14 cellular contexts compared by ENCODE assay signal in genomic region chr3:52349131-52349530, GRCh38. TPM values are rescaled to one million over a fixed set of nuclear protein-coding genes. Genes with fewer than 3 reads are reported as not detected.
DNase-seq lines count a peak whose midpoint lies in the region; ATAC-seq, FAIRE-seq and TF ChIP-seq lines count a peak whose summit lies in the region.
"Had no signal": no experiment of that assay in that cellular context is flagged by ENCODE, and none has a peak within 500 bp of the region (broad histone marks: within the 10 kb centered on the region; RNA-seq: fewer than 3 reads in every experiment).

No MANE protein-coding gene starts in this region.

- DNase-seq in CD14-positive monocyte (ENCODE audit: low spot score) (peak; percentile 23), HTR-8/SVneo (ENCODE audit: insufficient read length, low spot score) (no peak), H1 (ENCODE audit: low read depth in 1 of 2, low spot score in 2 of 2) (no peak), spleen (peak; percentile 23), iPS-NIHi11 (ENCODE audit: low spot score) (no peak), NCI-H345 treated with DMSO at 0.1 percent for 48 hours (lab: John Stamatoyannopoulos, UW; ENCODE audit: unreplicated experiment) (no peak)
- DNase-seq: DMS53, GF-D8, HCEC 1CT, HFFc6 had no signal

- no peak overlapping the region for H3K4me2 ChIP-seq in H1 (ENCODE audit: insufficient read depth in 1 of 2, low read depth in 2 of 2, low read length in 2 of 2)

- H3K36me3 ChIP-seq in H1 (ENCODE audit: control insufficient read depth in 2 of 4, insufficient read depth in 4 of 4, low read length in 3 of 4) (no peaks in the 10 kb centered on the region), spleen (peaks cover 0 to 100% (median 70%) of the 10 kb centered on the region in 6 donors)

- H3K79me1 ChIP-seq in H1 (ENCODE audit: low read depth, low read length), result no peaks in the 10 kb centered on the region

- H3K79me2 ChIP-seq in H1 (ENCODE audit: control insufficient read depth in 1 of 2, insufficient read depth in 2 of 2, low read length in 2 of 2), result no peaks in the 10 kb centered on the region

- 89% methylated on average over 11 of the region's 11 CpGs; no CpG with 5 or more reads in 1 of the 2 experiments for WGBS in H1 (ENCODE audit: extremely low coverage in 1 of 2, insufficient coverage in 1 of 2, insufficient read length in 1 of 2, insufficient replicate concordance in 2 of 2, low coverage in 1 of 2, low lambda C conversion rate in 2 of 2, missing lambda C conversion rate in 1 of 2), 2 experiments
- WGBS in spleen, 5 donors, result 80 to 95% (median 95%) methylated on average over 1 to 11 of the region's 11 CpGs

- H3K18ac ChIP-seq in H1 (ENCODE audit: extremely low read depth, low read length), result no peak overlapping the region

- H3K27ac ChIP-seq in H1 (ENCODE audit: low read depth, low read length) (no peak overlapping the region), spleen (no peak overlapping the region)
- H3K27ac ChIP-seq: HL-60 had no signal

- H4K5ac ChIP-seq in H1 (ENCODE audit: insufficient read length, low read depth, low read length), result no peak overlapping the region

- TF ChIP-seq CTCF in CD14-positive monocyte (IDR thresholded peaks at IDR 0.05) (no peak), H1 (IDR thresholded peaks at IDR 0.05; ENCODE audit: control extremely low read depth in 1 of 3, insufficient read depth in 1 of 3, low read depth in 1 of 3, low read length in 3 of 3) (no peak), spleen (IDR thresholded peaks at IDR 0.05 in 8 of 11, conservative IDR thresholded peaks at IDR 0.05 in 3 of 11) (no peak)

- POLR2A ChIA-PET in H1 (lab: Charles Lee; ENCODE audit: partially characterized antibody), result interaction anchor here (0.6 to 1.4 kb wide), 4 partner anchors 36 to 357 kb away, joined by 3 to 4 read pairs (median 3); no protein-coding TSS in a partner anchor

- peak; percentile 42 for FAIRE-seq in HTR-8/SVneo (lab: Jason Lieb, UNC)
- no peak for FAIRE-seq in H1 (lab: Jason Lieb, UNC)
- FAIRE-seq: GM19239 had no signal

- H4K91ac ChIP-seq in H1 (replicated peaks; ENCODE audit: insufficient read length, low read length), result no peak overlapping the region

- no peak for TF ChIP-seq POLR2A in H1 (IDR thresholded peaks at IDR 0.05; ENCODE audit: control extremely low read depth in 1 of 2, low read depth in 2 of 2, low read length in 2 of 2)
- TF ChIP-seq POLR2A in spleen (IDR thresholded peaks at IDR 0.05), result no peak

- H3K23me2 ChIP-seq in H1 (ENCODE audit: low read depth, low read length), result no peaks in the 10 kb centered on the region

- H2BK15ac ChIP-seq in H1 (ENCODE audit: low read length), result no peak overlapping the region

- H4K8ac ChIP-seq in H1 (ENCODE audit: extremely low read depth, insufficient read depth, low read length), result no peak overlapping the region

- no peaks in the 10 kb centered on the region; a peak in 1 of 7 replicates for H3K27me3 ChIP-seq in H1 (replicated peaks in 1 of 4; ENCODE audit: control insufficient read depth in 3 of 4, extremely low read depth in 1 of 4, insufficient read depth in 3 of 4, low read length in 3 of 4)
- H3K27me3 ChIP-seq in spleen (replicated peaks in 1 of 7), result no peaks in the 10 kb centered on the region

- H3K36me3 Mint-ChIP-seq in CD14-positive monocyte, result peaks cover 80 to 87% of the 10 kb centered on the region in 2 donors

- H2BK120ac ChIP-seq in H1 (replicated peaks; ENCODE audit: low read depth, low read length), result no peak overlapping the region

- no peak for ATAC-seq in HG03039 (IDR thresholded peaks at IDR 0.05; ENCODE audit: unreplicated experiment)

- H2BK5ac ChIP-seq in H1 (ENCODE audit: low read depth, low read length), result no peak overlapping the region

- H3K27me3 Mint-ChIP-seq in CD14-positive monocyte (ENCODE audit: low read depth in 3 of 3), result peaks cover 0 to 5% (median 2%) of the 10 kb centered on the region in 3 donors

- H3K14ac ChIP-seq in H1 (ENCODE audit: insufficient read length), result no peak overlapping the region

- no peak overlapping the region for H3K4me3 Mint-ChIP-seq in CD14-positive monocyte
- H3K4me3 Mint-ChIP-seq: CD8-positive, alpha-beta memory T cell; HFFc6 had no signal

- H4K20me1 ChIP-seq in H1 (replicated peaks in 1 of 2; ENCODE audit: control insufficient read depth in 1 of 2, insufficient read depth in 2 of 2, low read length in 2 of 2), result no peaks in the 10 kb centered on the region

- intact Hi-C loops in CD14-positive monocyte (cut with micrococcal nuclease) (no loop called here), spleen (cut with DNase I; ENCODE audit: low total_unique reads) (no loop called here)

- H2AK5ac ChIP-seq in H1 (ENCODE audit: low read depth, low read length), result no peak overlapping the region

- H3K4ac ChIP-seq in H1 (replicated peaks; ENCODE audit: insufficient read length, low read depth, low read length), result no peak overlapping the region

- H2AFZ ChIP-seq in H1 (ENCODE audit: low read length), result no peak overlapping the region

- no peak overlapping the region for H3K9ac ChIP-seq in H1 (replicated peaks in 1 of 4; ENCODE audit: extremely low read depth in 1 of 4, low read depth in 3 of 4, low read length in 3 of 4)

- H2BK20ac ChIP-seq in H1 (ENCODE audit: low read length), result no peak overlapping the region

- H3K9me3 ChIP-seq in H1 (ENCODE audit: insufficient read depth in 2 of 2, low read depth in 1 of 2, low read length in 1 of 2) (no peaks in the 10 kb centered on the region), spleen (no peaks in the 10 kb centered on the region)

- peaks cover 0 to 1% (median 0%) of the 10 kb centered on the region in 7 donors for H3K9me3 Mint-ChIP-seq in CD14-positive monocyte
- H3K9me3 Mint-ChIP-seq: CD8-positive, alpha-beta memory T cell; HFFc6 had no signal

- H2BK12ac ChIP-seq in H1 (ENCODE audit: low read depth, low read length), result peak overlapping the region; percentile 30; the same call in 1 of the 2 replicates

- H3K4me1 Mint-ChIP-seq in CD14-positive monocyte, result no peaks in the 10 kb centered on the region
- H3K4me1 Mint-ChIP-seq: CD8-positive, alpha-beta memory T cell had no signal

- H3K27ac Mint-ChIP-seq in CD14-positive monocyte, result no peak overlapping the region
- H3K27ac Mint-ChIP-seq: HFFc6 had no signal

- no peak for TF ChIP-seq EP300 in H1 (IDR thresholded peaks at IDR 0.05; ENCODE audit: borderline replicate concordance in 1 of 2, low read depth in 2 of 2, low read length in 2 of 2)

- no peak overlapping the region for H3K23ac ChIP-seq in H1 (ENCODE audit: insufficient read length)

- H3K56ac ChIP-seq in H1 (replicated peaks; ENCODE audit: insufficient read length, low read depth, low read length), result no peak overlapping the region

- no peak for TF ChIP-seq RAD21 in H1 (IDR thresholded peaks at IDR 0.05 in 1 of 2, conservative IDR thresholded peaks at IDR 0.05 in 1 of 2; ENCODE audit: low read depth in 2 of 2, low read length in 2 of 2)

- H3K4me3 ChIP-seq in H1 (ENCODE audit: extremely low read depth in 1 of 4, insufficient read depth in 2 of 4, low read depth in 3 of 4, low read length in 4 of 4) (no peak overlapping the region), spleen (no peak overlapping the region)

- H3K4me1 ChIP-seq in H1 (replicated peaks in 1 of 4; ENCODE audit: control insufficient read depth in 3 of 4, insufficient read depth in 4 of 4, low read length in 3 of 4) (no peaks in the 10 kb centered on the region), spleen (no peaks in the 10 kb centered on the region)

- CTCF ChIA-PET in H1 (lab: Charles Lee; ENCODE audit: partially characterized antibody), result interaction anchor here (0.6 to 10.8 kb wide), 11 partner anchors 9 to 129 kb away, joined by 3 to 99 read pairs (median 4); no protein-coding TSS in a partner anchor

TF ChIP-seq in H1, 55 proteins besides CTCF, POLR2A, EP300 and RAD21 (continues in another document):
- no peak for TF ChIP-seq HDAC6 (IDR thresholded peaks at IDR 0.05; ENCODE audit: low read depth, low read length)
- no peak for TF ChIP-seq SAP30 (IDR thresholded peaks at IDR 0.05; ENCODE audit: insufficient read depth, insufficient replicate concordance, low read length)
- TF ChIP-seq CBX8 (IDR thresholded peaks at IDR 0.05; ENCODE audit: borderline replicate concordance, low read depth, low read length), result no peak
- TF ChIP-seq RFX5 (IDR thresholded peaks at IDR 0.05; ENCODE audit: borderline replicate concordance, low read depth, low read length), result no peak
- TF ChIP-seq FOSL1 (IDR thresholded peaks at IDR 0.05; ENCODE audit: insufficient read depth, low read depth, low read length), result no peak
- no peak for TF ChIP-seq BRCA1 (IDR thresholded peaks at IDR 0.05; ENCODE audit: low read depth, low read length)
- no peak for TF ChIP-seq MAFK (IDR thresholded peaks at IDR 0.05; ENCODE audit: low read depth, low read length)
- TF ChIP-seq NRF1 (IDR thresholded peaks at IDR 0.05; ENCODE audit: low read depth, low read length), result no peak
- TF ChIP-seq GTF2F1 (IDR thresholded peaks at IDR 0.05; ENCODE audit: borderline replicate concordance, low read depth, low read length), result no peak
- TF ChIP-seq CHD2 (IDR thresholded peaks at IDR 0.05; ENCODE audit: low read length), result no peak
- no peak for TF ChIP-seq SUZ12 (IDR thresholded peaks at IDR 0.05; ENCODE audit: low read length)

RNA-seq across cellular contexts. Expression of gene DNAH1, which starts 33.0 kb away (rescaled TPM):
- polyA plus RNA-seq in CD14-positive monocyte (under 1 TPM; 0.15 to 0.25 TPM), H1 (2011; rRNA removed) (1.0 and 1.9 TPM in 2 replicates), spleen (10 to 100 TPM in 1 of 3 donors, 1 to 10 TPM in 2; 4.9 to 10.1 (median 9.7) TPM)
- total RNA-seq in H1 (2021; fragmentation: NEBNext Ultra II Directional; extraction: Animal tissue kit (Norgen Biotek cat#: 25700)), result 0.63 and 1.5 TPM in 2 replicates
- polyA plus RNA-seq in H1 (2011; cell fraction: cytosol; rRNA removed), result 1.1 TPM
- polyA plus RNA-seq in H1 (2011; cell fraction: nucleus; rRNA removed), result 10.6 TPM
- 0.35 to 1.7 TPM (median 1.0 TPM) in 4 replicates for polyA plus RNA-seq in H1 (2012, experiment 1 of 2)
- 0.13 TPM for polyA plus RNA-seq in H1 (2012, experiment 2 of 2)
- 0.22 TPM for polyA plus RNA-seq in H1 (2013, experiment 1 of 2)
- polyA plus RNA-seq in H1 (2013, experiment 2 of 2), result 0.20 TPM
- polyA minus RNA-seq in H1 (2011; rRNA and poly(A)+ RNA removed), result 4.0 and 4.2 TPM in 2 replicates
- polyA minus RNA-seq in H1 (2011; cell fraction: cytosol; rRNA and poly(A)+ RNA removed), result 2.2 TPM
- 6.1 TPM for polyA minus RNA-seq in H1 (2011; cell fraction: nucleus; rRNA and poly(A)+ RNA removed)
- 10 to 100 TPM; 21.0 to 35.8 (median 27.1) TPM for total RNA-seq in spleen

Comparison
In these comparisons a context has a peak if more than half of its experiments do, and no peak if none do; other contexts are left out.
1. DNase-seq: peak in CD14-positive monocyte (single experiment) and spleen (single experiment); none in HTR-8/SVneo (single experiment), H1 (0 of 2), iPS-NIHi11 (single experiment) and NCI-H345 treated with DMSO at 0.1 percent for 48 hours (single experiment).